In the genomic region with DNA sequence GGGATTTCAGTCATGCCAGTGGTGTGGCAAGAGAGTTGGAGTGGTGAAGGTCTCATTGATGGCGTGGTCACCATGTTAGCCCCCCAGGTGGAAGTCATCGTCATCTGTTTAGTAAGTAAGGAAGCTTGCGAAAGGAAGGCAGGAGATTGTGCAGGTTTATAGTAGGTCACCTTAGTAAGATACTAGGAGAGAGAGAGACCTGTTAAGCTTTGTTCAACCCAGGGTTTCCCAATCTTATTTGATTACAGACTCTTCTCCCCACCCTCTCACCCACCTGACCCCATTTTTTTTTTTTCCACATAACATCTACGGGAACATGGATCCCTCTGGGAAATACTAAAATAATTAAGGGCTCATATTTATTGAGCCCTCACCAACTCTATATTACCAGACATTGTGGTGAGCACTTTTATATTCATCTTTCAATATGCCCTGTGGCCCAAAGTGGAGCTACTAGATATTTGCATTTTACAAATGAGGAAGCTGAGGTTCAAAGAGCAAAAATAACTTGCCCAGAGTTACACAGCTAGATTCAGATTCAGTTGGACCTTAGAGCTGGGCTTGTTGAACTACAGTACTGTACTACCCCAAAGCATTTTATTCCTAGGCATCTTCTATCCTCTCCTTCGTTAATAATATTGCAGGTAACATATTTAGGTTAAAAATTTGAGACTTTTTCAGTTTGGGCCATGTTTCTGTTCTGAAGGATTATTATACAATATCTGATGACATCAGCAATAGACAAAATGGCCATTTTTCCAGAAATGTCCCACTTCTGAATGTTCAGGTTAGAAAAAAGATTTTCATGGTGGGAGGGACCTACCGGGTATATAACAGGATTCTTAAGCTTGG, we compare ENCODE assay signal across 12 cellular contexts. TPM values are rescaled to one million over a fixed set of nuclear protein-coding genes. Genes with fewer than 3 reads are reported as not detected.
DNase-seq lines count a peak whose midpoint lies in the region; ATAC-seq and TF ChIP-seq lines count a peak whose summit lies in the region.
"Had no signal": no experiment of that assay in that cellular context is flagged by ENCODE, and none has a peak within 500 bp of the region (broad histone marks: within the 10 kb centered on the region; RNA-seq: fewer than 3 reads in every experiment).

No MANE protein-coding gene starts in this region.

- whole genome bisulfite sequencing in psoas muscle, 3 donors, result 84 to 91% (median 91%) methylated on average over 6 of the region's 6 CpGs

- ATAC-seq in GM18909 (IDR thresholded peaks at IDR 0.05; ENCODE audit: poor library complexity, unreplicated experiment) (peak; percentile 94), HG02642 (IDR thresholded peaks at IDR 0.05; ENCODE audit: poor library complexity, unreplicated experiment) (peak; percentile 85), HG03571 (IDR thresholded peaks at IDR 0.05; ENCODE audit: unreplicated experiment) (peak; percentile 91), mucosa of descending colon (peak; percentile 46), psoas muscle (no peak), SK-N-SH treated with all-trans-retinoic acid at 6 μM for 48 hours (no peak)

- intact Hi-C loops in mucosa of descending colon (cut with DNase I, micrococcal nuclease), result no loop called here
- intact Hi-C loops in psoas muscle (cut with DNase I), result no loop called here

- H3K4me1 ChIP-seq in mucosa of descending colon (ENCODE audit: low read depth) (peaks cover under 1% of the 10 kb centered on the region), psoas muscle (peaks cover under 1% of the 10 kb centered on the region)

- H3K9me3 ChIP-seq in mucosa of descending colon (no peaks in the 10 kb centered on the region), psoas muscle (no peaks in the 10 kb centered on the region)
- H3K9me3 ChIP-seq: ovary had no signal

- H3K4me3 ChIP-seq in mucosa of descending colon (no peak overlapping the region), psoas muscle (no peak overlapping the region)
- H3K4me3 ChIP-seq: coronary artery, ovary had no signal

- no peaks in the 10 kb centered on the region for H3K27me3 ChIP-seq in psoas muscle (ENCODE audit: insufficient read depth in 3 of 3, low read length in 2 of 3)
- H3K27me3 ChIP-seq: ovary had no signal

- H3K36me3 ChIP-seq in mucosa of descending colon (ENCODE audit: low read depth), result no peaks in the 10 kb centered on the region
- peaks cover 0 to 55% of the 10 kb centered on the region in 2 donors for H3K36me3 ChIP-seq in psoas muscle (ENCODE audit: insufficient read depth in 1 of 2, low read depth in 1 of 2)
- H3K36me3 ChIP-seq: ovary had no signal

- DNase-seq in mucosa of descending colon (no peak), psoas muscle (no peak), erythroblast (lab: John Stamatoyannopoulos, UW) (no peak)
- no peak for DNase-seq in stimulated activated CD4-positive, alpha-beta T cell treated with anti-CD3 and anti-CD28 coated beads, Interleukin-15, amount 100 ng/mL, for 24 hours
- DNase-seq: ovary had no signal

- TF ChIP-seq CTCF in mucosa of descending colon (IDR thresholded peaks at IDR 0.05) (no peak), psoas muscle (IDR thresholded peaks at IDR 0.05) (no peak)

- H3K27ac ChIP-seq in psoas muscle, result no peak overlapping the region
- H3K27ac ChIP-seq: coronary artery, KMS-11, ovary, RWPE1 had no signal

- TF ChIP-seq POLR2A in erythroblast (IDR thresholded peaks at IDR 0.05; ENCODE audit: low read length), result no peak

TF ChIP-seq in SK-N-SH treated with all-trans-retinoic acid at 6 μM for 48 hours, 23 proteins besides CTCF, POLR2A, EP300 and RAD21 (continues in another document):
- TF ChIP-seq OSR1 (CRISPR knock-in tag; IDR thresholded peaks at IDR 0.05) (no peak), ZNF565 (CRISPR knock-in tag; conservative IDR thresholded peaks at IDR 0.05; ENCODE audit: low read depth) (no peak), SNAI2 (CRISPR knock-in tag; IDR thresholded peaks at IDR 0.05) (no peak), BACH2 (CRISPR knock-in tag; IDR thresholded peaks at IDR 0.05; ENCODE audit: borderline replicate concordance) (no peak), ESRRG (CRISPR knock-in tag; IDR thresholded peaks at IDR 0.05) (no peak), RARB (CRISPR knock-in tag; IDR thresholded peaks at IDR 0.05) (no peak), PPARA (CRISPR knock-in tag; IDR thresholded peaks at IDR 0.05; ENCODE audit: borderline replicate concordance) (no peak), CSDC2 (CRISPR knock-in tag; IDR thresholded peaks at IDR 0.05) (no peak), GLIS3 (CRISPR knock-in tag; IDR thresholded peaks at IDR 0.05) (no peak), ZFP3 (CRISPR knock-in tag; IDR thresholded peaks at IDR 0.05) (no peak), ISL1 (CRISPR knock-in tag; IDR thresholded peaks at IDR 0.05) (no peak), ZFP30 (CRISPR knock-in tag; IDR thresholded peaks at IDR 0.05) (no peak), TCF4 (CRISPR knock-in tag; IDR thresholded peaks at IDR 0.05; ENCODE audit: borderline replicate concordance) (no peak)
- TF ChIP-seq, protein P1, sequence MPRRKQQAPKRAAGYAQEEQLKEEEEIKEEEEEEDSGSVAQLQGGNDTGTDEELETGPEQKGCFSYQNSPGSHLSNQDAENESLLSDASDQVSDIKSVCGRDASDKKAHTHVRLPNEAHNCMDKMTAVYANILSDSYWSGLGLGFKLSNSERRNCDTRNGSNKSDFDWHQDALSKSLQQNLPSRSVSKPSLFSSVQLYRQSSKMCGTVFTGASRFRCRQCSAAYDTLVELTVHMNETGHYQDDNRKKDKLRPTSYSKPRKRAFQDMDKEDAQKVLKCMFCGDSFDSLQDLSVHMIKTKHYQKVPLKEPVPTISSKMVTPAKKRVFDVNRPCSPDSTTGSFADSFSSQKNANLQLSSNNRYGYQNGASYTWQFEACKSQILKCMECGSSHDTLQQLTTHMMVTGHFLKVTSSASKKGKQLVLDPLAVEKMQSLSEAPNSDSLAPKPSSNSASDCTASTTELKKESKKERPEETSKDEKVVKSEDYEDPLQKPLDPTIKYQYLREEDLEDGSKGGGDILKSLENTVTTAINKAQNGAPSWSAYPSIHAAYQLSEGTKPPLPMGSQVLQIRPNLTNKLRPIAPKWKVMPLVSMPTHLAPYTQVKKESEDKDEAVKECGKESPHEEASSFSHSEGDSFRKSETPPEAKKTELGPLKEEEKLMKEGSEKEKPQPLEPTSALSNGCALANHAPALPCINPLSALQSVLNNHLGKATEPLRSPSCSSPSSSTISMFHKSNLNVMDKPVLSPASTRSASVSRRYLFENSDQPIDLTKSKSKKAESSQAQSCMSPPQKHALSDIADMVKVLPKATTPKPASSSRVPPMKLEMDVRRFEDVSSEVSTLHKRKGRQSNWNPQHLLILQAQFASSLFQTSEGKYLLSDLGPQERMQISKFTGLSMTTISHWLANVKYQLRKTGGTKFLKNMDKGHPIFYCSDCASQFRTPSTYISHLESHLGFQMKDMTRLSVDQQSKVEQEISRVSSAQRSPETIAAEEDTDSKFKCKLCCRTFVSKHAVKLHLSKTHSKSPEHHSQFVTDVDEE (CRISPR knock-in tag; IDR thresholded peaks at IDR 0.05), result no peak
- TF ChIP-seq, protein P2, sequence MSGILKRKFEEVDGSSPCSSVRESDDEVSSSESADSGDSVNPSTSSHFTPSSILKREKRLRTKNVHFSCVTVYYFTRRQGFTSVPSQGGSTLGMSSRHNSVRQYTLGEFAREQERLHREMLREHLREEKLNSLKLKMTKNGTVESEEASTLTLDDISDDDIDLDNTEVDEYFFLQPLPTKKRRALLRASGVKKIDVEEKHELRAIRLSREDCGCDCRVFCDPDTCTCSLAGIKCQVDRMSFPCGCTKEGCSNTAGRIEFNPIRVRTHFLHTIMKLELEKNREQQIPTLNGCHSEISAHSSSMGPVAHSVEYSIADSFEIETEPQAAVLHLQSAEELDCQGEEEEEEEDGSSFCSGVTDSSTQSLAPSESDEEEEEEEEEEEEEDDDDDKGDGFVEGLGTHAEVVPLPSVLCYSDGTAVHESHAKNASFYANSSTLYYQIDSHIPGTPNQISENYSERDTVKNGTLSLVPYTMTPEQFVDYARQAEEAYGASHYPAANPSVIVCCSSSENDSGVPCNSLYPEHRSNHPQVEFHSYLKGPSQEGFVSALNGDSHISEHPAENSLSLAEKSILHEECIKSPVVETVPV (CRISPR knock-in tag; IDR thresholded peaks at IDR 0.05), result no peak
- TF ChIP-seq, protein P3, sequence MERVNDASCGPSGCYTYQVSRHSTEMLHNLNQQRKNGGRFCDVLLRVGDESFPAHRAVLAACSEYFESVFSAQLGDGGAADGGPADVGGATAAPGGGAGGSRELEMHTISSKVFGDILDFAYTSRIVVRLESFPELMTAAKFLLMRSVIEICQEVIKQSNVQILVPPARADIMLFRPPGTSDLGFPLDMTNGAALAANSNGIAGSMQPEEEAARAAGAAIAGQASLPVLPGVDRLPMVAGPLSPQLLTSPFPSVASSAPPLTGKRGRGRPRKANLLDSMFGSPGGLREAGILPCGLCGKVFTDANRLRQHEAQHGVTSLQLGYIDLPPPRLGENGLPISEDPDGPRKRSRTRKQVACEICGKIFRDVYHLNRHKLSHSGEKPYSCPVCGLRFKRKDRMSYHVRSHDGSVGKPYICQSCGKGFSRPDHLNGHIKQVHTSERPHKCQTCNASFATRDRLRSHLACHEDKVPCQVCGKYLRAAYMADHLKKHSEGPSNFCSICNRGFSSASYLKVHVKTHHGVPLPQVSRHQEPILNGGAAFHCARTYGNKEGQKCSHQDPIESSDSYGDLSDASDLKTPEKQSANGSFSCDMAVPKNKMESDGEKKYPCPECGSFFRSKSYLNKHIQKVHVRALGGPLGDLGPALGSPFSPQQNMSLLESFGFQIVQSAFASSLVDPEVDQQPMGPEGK (CRISPR knock-in tag; IDR thresholded peaks at IDR 0.05; ENCODE audit: borderline replicate concordance), result no peak
- TF ChIP-seq, protein P4, sequence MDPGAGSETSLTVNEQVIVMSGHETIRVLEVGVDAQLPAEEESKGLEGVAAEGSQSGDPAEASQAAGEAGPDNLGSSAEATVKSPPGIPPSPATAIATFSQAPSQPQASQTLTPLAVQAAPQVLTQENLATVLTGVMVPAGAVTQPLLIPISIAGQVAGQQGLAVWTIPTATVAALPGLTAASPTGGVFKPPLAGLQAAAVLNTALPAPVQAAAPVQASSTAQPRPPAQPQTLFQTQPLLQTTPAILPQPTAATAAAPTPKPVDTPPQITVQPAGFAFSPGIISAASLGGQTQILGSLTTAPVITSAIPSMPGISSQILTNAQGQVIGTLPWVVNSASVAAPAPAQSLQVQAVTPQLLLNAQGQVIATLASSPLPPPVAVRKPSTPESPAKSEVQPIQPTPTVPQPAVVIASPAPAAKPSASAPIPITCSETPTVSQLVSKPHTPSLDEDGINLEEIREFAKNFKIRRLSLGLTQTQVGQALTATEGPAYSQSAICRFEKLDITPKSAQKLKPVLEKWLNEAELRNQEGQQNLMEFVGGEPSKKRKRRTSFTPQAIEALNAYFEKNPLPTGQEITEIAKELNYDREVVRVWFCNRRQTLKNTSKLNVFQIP (CRISPR knock-in tag; IDR thresholded peaks at IDR 0.05; ENCODE audit: borderline replicate concordance, low read depth), result no peak

RNA-seq across cellular contexts. Expression of gene PRXL2A, which starts 13.2 kb away (rescaled TPM):
- total RNA-seq in mucosa of descending colon (100 to 1,000 TPM in 1 of 3 donors, 10 to 100 TPM in 2; 95.2 to 123 (median 95.8) TPM), psoas muscle (10 to 100 TPM; 34.2 to 51.8 (median 41.4) TPM)
- 10 to 100 TPM; 19.0 to 39.9 (median 28.4) TPM for polyA plus RNA-seq in psoas muscle

RNA-seq across cellular contexts. Expression of gene TSPAN14, which starts 32.5 kb away (rescaled TPM):
- total RNA-seq in mucosa of descending colon, result 10 to 100 TPM; 75.5 to 96.5 (median 81.0) TPM
- 10 to 100 TPM; 23.9 to 33.3 (median 25.7) TPM for total RNA-seq in psoas muscle
- polyA plus RNA-seq in psoas muscle, result 10 to 100 TPM; 19.4 to 20.0 (median 19.6) TPM

Comparison
In these comparisons a context has a peak if more than half of its experiments do, and no peak if none do; other contexts are left out.
1. ATAC-seq: peak in GM18909 (single experiment), HG02642 (single experiment), HG03571 (single experiment) and mucosa of descending colon (single experiment); none in psoas muscle (0 of 4) and SK-N-SH treated with all-trans-retinoic acid at 6 μM for 48 hours (single experiment).